ENCODE assay signal across 22 cellular contexts in genomic region chr11:98358551-98358950, GRCh38.
A peak's percentile ranks its signal among the peaks of the same experiment; 100 is the strongest.
DNase-seq lines count a peak whose midpoint lies in the region; ATAC-seq and TF ChIP-seq lines count a peak whose summit lies in the region.
"Had no signal": no experiment of that assay in that cellular context is flagged by ENCODE, and none has a peak within 500 bp of the region (broad histone marks: within the 10 kb centered on the region; RNA-seq: fewer than 3 reads in every experiment).

No MANE protein-coding gene starts in this region.

- H3K27ac ChIP-seq in mammary epithelial cell (ENCODE audit: insufficient read depth, low read depth, low read length) (no peak overlapping the region), OCI-LY3 (ENCODE audit: low read length) (no peak overlapping the region), tibial nerve (no peak overlapping the region), heart right ventricle (no peak overlapping the region)
- H3K27ac ChIP-seq: 22Rv1, BLaER1, C4-2B had no signal

- H3K9me3 Mint-ChIP-seq in MCF 10A (ENCODE audit: unreplicated experiment): no peaks in the 10 kb centered on the region

- CTCF ChIA-PET in MCF 10A (lab: Yijun Ruan, JAX): interaction anchor here (1.6 kb wide), 1 partner anchor 19 kb away, joined by 3 read pairs; no protein-coding TSS in a partner anchor
- CTCF ChIA-PET in mammary epithelial cell (lab: Charles Lee; ENCODE audit: low non-redundant PET): no interaction called here

- no peaks in the 10 kb centered on the region for H3K36me3 Mint-ChIP-seq in MCF 10A (ENCODE audit: insufficient read depth, unreplicated experiment)
- H3K36me3 Mint-ChIP-seq: CD4-positive, CD25-positive, alpha-beta regulatory T cell; CD8-positive, alpha-beta T cell had no signal

- H3K4me3 Mint-ChIP-seq in MCF 10A (ENCODE audit: unreplicated experiment): no peak overlapping the region
- H3K4me3 Mint-ChIP-seq: B cell; CD4-positive, CD25-positive, alpha-beta regulatory T cell; CD8-positive, alpha-beta T cell; GM23338; H9 had no signal

- H3K4me3 ChIP-seq in mammary epithelial cell (replicated peaks in 1 of 3; ENCODE audit: insufficient read depth in 1 of 3, low read depth in 2 of 3, low read length in 3 of 3): no peak overlapping the region
- H3K4me3 ChIP-seq in OCI-LY3 (ENCODE audit: low read length): no peak overlapping the region
- no peak overlapping the region for H3K4me3 ChIP-seq in tibial nerve
- H3K4me3 ChIP-seq in heart right ventricle: no peak overlapping the region
- H3K4me3 ChIP-seq: BLaER1, GM12878, GM23338 had no signal

- dilution Hi-C loops in mammary epithelial cell (cut with HindIII; ENCODE audit: low sequenced_read_pairs): no loop called here

- peaks cover 63% of the 10 kb centered on the region for H3K27me3 Mint-ChIP-seq in MCF 10A (ENCODE audit: insufficient read depth, unreplicated experiment)
- H3K27me3 Mint-ChIP-seq: B cell; CD4-positive, CD25-positive, alpha-beta regulatory T cell had no signal

- H2AFZ ChIP-seq in mammary epithelial cell (ENCODE audit: low read depth, low read length) (no peak overlapping the region), OCI-LY3 (ENCODE audit: low read depth, low read length) (0 out of 2 replicates have a peak overlapping the region, but pooled peaks have one; percentile 13)
- H2AFZ ChIP-seq: GM23338 had no signal

- H3K36me3 ChIP-seq in mammary epithelial cell (ENCODE audit: insufficient read depth, low read length) (no peaks in the 10 kb centered on the region), OCI-LY3 (replicated peaks; ENCODE audit: low read depth, low read length) (no peaks in the 10 kb centered on the region), tibial nerve (no peaks in the 10 kb centered on the region), heart right ventricle (no peaks in the 10 kb centered on the region)
- H3K36me3 ChIP-seq: BLaER1 had no signal

- no peaks in the 10 kb centered on the region for H4K20me1 ChIP-seq in mammary epithelial cell (ENCODE audit: insufficient read depth, low read length)
- H4K20me1 ChIP-seq in OCI-LY3 (ENCODE audit: insufficient read depth, low read length): no peaks in the 10 kb centered on the region
- H4K20me1 ChIP-seq: BLaER1 had no signal

- POLR2A ChIA-PET in MCF 10A (lab: Yijun Ruan, JAX): no interaction called here

- no peaks in the 10 kb centered on the region for H3K27me3 ChIP-seq in mammary epithelial cell (ENCODE audit: insufficient read depth, low read length)
- H3K27me3 ChIP-seq in OCI-LY3 (ENCODE audit: low read depth, low read length): no peaks in the 10 kb centered on the region
- H3K27me3 ChIP-seq in tibial nerve: no peaks in the 10 kb centered on the region
- H3K27me3 ChIP-seq in heart right ventricle: no peaks in the 10 kb centered on the region
- H3K27me3 ChIP-seq: BLaER1 had no signal

- intact Hi-C loops in MCF 10A (cut with micrococcal nuclease): no loop called here
- intact Hi-C loops in mammary epithelial cell (cut with micrococcal nuclease): no loop called here
- intact Hi-C loops in heart right ventricle (cut with DNase I): no loop called here
- intact Hi-C loops in posterior cingulate gyrus (cut with DNase I): no loop called here

- no peaks in the 10 kb centered on the region for H3K9me3 ChIP-seq in mammary epithelial cell (replicated peaks; ENCODE audit: insufficient read depth, low read length)
- no peaks in the 10 kb centered on the region for H3K9me3 ChIP-seq in OCI-LY3 (ENCODE audit: insufficient read depth, low read length)
- H3K9me3 ChIP-seq in tibial nerve: no peaks in the 10 kb centered on the region
- peaks cover 0 to 5% (median 0%) of the 10 kb centered on the region in 11 donors for H3K9me3 ChIP-seq in heart right ventricle
- H3K9me3 ChIP-seq: Caco-2 had no signal

- DNase-seq in MCF 10A (ENCODE audit: unreplicated experiment): peak; percentile 4
- DNase-seq in mammary epithelial cell: no peak
- DNase-seq in iris pigment epithelial cell (ENCODE audit: low read depth): peak; percentile 3
- DNase-seq in tibial nerve (ENCODE audit: low spot score in 2 of 2): no peak
- no peak for DNase-seq in heart right ventricle
- no peak for DNase-seq in posterior cingulate gyrus
- DNase-seq: Caco-2; CD4-positive, CD25-positive, alpha-beta regulatory T cell; CD8-positive, alpha-beta T cell; DMS153; DND-41; GDM1; H9 had no signal

- in situ Hi-C loops in mammary epithelial cell (cut with MboI; ENCODE audit: low sequenced_read_pairs in 2 of 2): no loop called here

- TF ChIP-seq POLR2A in tibial nerve (IDR thresholded peaks at IDR 0.05): no peak

- no peak overlapping the region for H3K9ac ChIP-seq in mammary epithelial cell (ENCODE audit: insufficient read depth, low read length)
- H3K9ac ChIP-seq in OCI-LY3 (ENCODE audit: low read length): no peak overlapping the region
- H3K9ac ChIP-seq: BLaER1 had no signal

- ATAC-seq in SK-N-SH treated with all-trans-retinoic acid at 6 μM for 48 hours (peak; percentile 45; the same call in 2 of the 3 replicates), heart right ventricle (no peak)
- ATAC-seq: CD8-positive, alpha-beta T cell; GM12878; GM23338; HCT116 had no signal

- WGBS in mammary epithelial cell (ENCODE audit: low coverage, missing lambda C conversion rate): 43% methylated on average over 4 of the region's 4 CpGs
- WGBS in tibial nerve, 2 donors: 90 to 93% methylated on average over 4 of the region's 4 CpGs
- WGBS in heart right ventricle, 2 donors: 83 to 85% methylated on average over 4 of the region's 4 CpGs

- no peak for TF ChIP-seq CTCF in MCF 10A (IDR thresholded peaks at IDR 0.05; ENCODE audit: unreplicated experiment)
- no peak for TF ChIP-seq CTCF in mammary epithelial cell (conservative IDR thresholded peaks at IDR 0.05 in 1 of 2, IDR thresholded peaks at IDR 0.05 in 1 of 2; ENCODE audit: extremely low read depth in 1 of 2, insufficient read depth in 1 of 2, low read depth in 1 of 2, low read length in 2 of 2)
- no peak for TF ChIP-seq CTCF in OCI-LY3 (IDR thresholded peaks at IDR 0.05; ENCODE audit: low read depth, low read length)
- TF ChIP-seq CTCF in tibial nerve (IDR thresholded peaks at IDR 0.05): no peak
- no peak for TF ChIP-seq CTCF in heart right ventricle (IDR thresholded peaks at IDR 0.05)

- H3K4me1 ChIP-seq in mammary epithelial cell (ENCODE audit: insufficient read depth, low read length) (no peaks in the 10 kb centered on the region), OCI-LY3 (ENCODE audit: low read length) (no peaks in the 10 kb centered on the region), tibial nerve (no peaks in the 10 kb centered on the region), heart right ventricle (no peaks in the 10 kb centered on the region)
- H3K4me1 ChIP-seq: BLaER1, Caco-2 had no signal

- H3K79me2 ChIP-seq in mammary epithelial cell (ENCODE audit: insufficient read depth, low read length): no peaks in the 10 kb centered on the region
- H3K79me2 ChIP-seq in OCI-LY3 (ENCODE audit: low read length): no peaks in the 10 kb centered on the region

- H3K4me2 ChIP-seq in mammary epithelial cell (ENCODE audit: insufficient read depth, low read depth, low read length) (no peak overlapping the region), OCI-LY3 (ENCODE audit: low read length) (no peak overlapping the region)
- H3K4me2 ChIP-seq: BLaER1, GM23338 had no signal

- no peak for TF ChIP-seq EP300 in tibial nerve (IDR thresholded peaks at IDR 0.05)

- H3K4me1 Mint-ChIP-seq in MCF 10A (ENCODE audit: insufficient read depth, unreplicated experiment): no peaks in the 10 kb centered on the region
- H3K4me1 Mint-ChIP-seq: B cell; CD4-positive, CD25-positive, alpha-beta regulatory T cell; GM23338; H9 had no signal

- no peak overlapping the region for H3K27ac Mint-ChIP-seq in MCF 10A (ENCODE audit: low read depth, unreplicated experiment)
- H3K27ac Mint-ChIP-seq: B cell; CD4-positive, CD25-positive, alpha-beta regulatory T cell; CD8-positive, alpha-beta T cell; GM23338; H9 had no signal

- BruUV-seq in MCF 10A (replicated peaks; lab: Mats Ljungman, UMichigan): no TSS peak
- BruUV-seq in mammary epithelial cell (replicated peaks; lab: Mats Ljungman, UMichigan): no TSS peak

TF ChIP-seq in SK-N-SH treated with all-trans-retinoic acid at 6 μM for 48 hours, 23 proteins besides CTCF, POLR2A, EP300 and RAD21 (continues in another document):
- TF ChIP-seq ZNF70 (CRISPR knock-in tag; IDR thresholded peaks at IDR 0.05): no peak
- TF ChIP-seq ISL1 (CRISPR knock-in tag; IDR thresholded peaks at IDR 0.05): no peak
- no peak for TF ChIP-seq PATZ1 (CRISPR knock-in tag; IDR thresholded peaks at IDR 0.05; ENCODE audit: borderline replicate concordance)
- no peak for TF ChIP-seq BACH2 (CRISPR knock-in tag; IDR thresholded peaks at IDR 0.05; ENCODE audit: borderline replicate concordance)
- TF ChIP-seq CSRNP3 (CRISPR knock-in tag; IDR thresholded peaks at IDR 0.05): no peak
- no peak for TF ChIP-seq OSR1 (CRISPR knock-in tag; IDR thresholded peaks at IDR 0.05)
- no peak for TF ChIP-seq ESRRG (CRISPR knock-in tag; IDR thresholded peaks at IDR 0.05)
- no peak for TF ChIP-seq GLIS3 (CRISPR knock-in tag; IDR thresholded peaks at IDR 0.05)
- no peak for TF ChIP-seq ZC3H10 (CRISPR knock-in tag; IDR thresholded peaks at IDR 0.05)
- no peak for TF ChIP-seq TOX (CRISPR knock-in tag; IDR thresholded peaks at IDR 0.05; ENCODE audit: borderline replicate concordance)

Comparison
In these comparisons a context has a peak if more than half of its experiments do, and no peak if none do; other contexts are left out.
1. DNase-seq: peak in MCF 10A (single experiment) and iris pigment epithelial cell (single experiment); none in mammary epithelial cell (single experiment), tibial nerve (0 of 2), heart right ventricle (0 of 2) and posterior cingulate gyrus (0 of 10).